ENCODE assay signal across 8 cellular contexts in the genomic region with DNA sequence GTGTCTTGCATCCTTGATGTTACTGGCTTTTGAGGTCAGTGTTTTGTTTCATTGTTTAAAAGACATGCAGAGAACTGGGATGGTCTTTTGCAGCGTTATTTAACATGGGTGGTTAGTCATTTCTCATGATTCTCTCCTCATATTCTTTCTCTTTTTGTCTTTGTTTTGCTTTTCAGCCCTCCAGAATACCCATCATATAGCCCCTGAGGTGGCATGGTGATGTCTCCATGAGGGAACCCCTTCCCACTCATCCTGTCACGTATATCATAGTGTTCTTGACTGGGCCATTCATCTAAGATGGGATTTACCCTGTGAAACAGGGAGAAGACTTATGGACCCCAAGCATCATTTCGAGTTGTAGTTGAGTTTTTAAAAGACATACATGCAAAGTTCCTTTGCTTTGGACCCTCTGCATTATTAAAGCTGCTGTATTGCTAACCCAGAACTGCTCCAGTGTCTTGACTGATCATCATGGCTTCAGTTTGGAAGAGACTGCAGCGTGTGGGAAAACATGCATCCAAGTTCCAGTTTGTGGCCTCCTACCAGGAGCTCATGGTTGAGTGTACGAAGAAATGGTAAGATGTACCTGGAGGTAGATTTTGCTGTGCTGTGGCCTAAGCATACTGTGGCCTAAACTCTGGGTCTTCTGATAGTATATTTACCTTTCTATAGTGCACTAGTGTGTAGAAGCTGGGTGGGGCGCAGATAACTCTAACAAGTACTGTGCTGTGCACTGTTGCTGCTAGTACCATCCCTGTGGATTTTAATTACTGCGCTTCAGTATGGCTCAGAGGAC. TPM values are rescaled to one million over a fixed set of nuclear protein-coding genes. Genes with fewer than 3 reads are reported as not detected.
DNase-seq lines count a peak whose midpoint lies in the region; ATAC-seq and TF ChIP-seq lines count a peak whose summit lies in the region.

No MANE protein-coding gene starts in this region.

- H3K4me2 ChIP-seq in OCI-LY3 (ENCODE audit: low read length): peak overlapping the region; percentile 92

- peaks cover 19% of the 10 kb centered on the region for H3K79me2 ChIP-seq in OCI-LY3 (ENCODE audit: low read length)

- H3K4me1 ChIP-seq in OCI-LY3 (ENCODE audit: low read length) (peaks cover 19% of the 10 kb centered on the region), rectal smooth muscle tissue (ENCODE audit: control insufficient read depth, insufficient read depth, low read length) (peaks cover 7% of the 10 kb centered on the region)

- TF ChIP-seq CTCF in GM12875 (IDR thresholded peaks at IDR 0.05; ENCODE audit: borderline replicate concordance, insufficient read depth, low read depth, low read length) (no peak), OCI-LY3 (IDR thresholded peaks at IDR 0.05; ENCODE audit: low read depth, low read length) (no peak), epithelial cell of proximal tubule (conservative IDR thresholded peaks at IDR 0.05; ENCODE audit: low read depth, low read length) (no peak)

- H3K9ac ChIP-seq in OCI-LY3 (ENCODE audit: low read length) (peak overlapping the region; percentile 80), rectal smooth muscle tissue (ENCODE audit: low read length) (no peak overlapping the region)

- H3K27ac ChIP-seq in OCI-LY3 (ENCODE audit: low read length) (no peak overlapping the region), rectal smooth muscle tissue (ENCODE audit: low read depth, low read length) (peak overlapping the region; percentile 80)

- no peak overlapping the region for H2AFZ ChIP-seq in OCI-LY3 (ENCODE audit: low read depth, low read length)

- DNase-seq in epithelial cell of proximal tubule (ENCODE audit: low read depth) (no peak), T-helper 9 cell (no peak), occipital lobe (lab: John Stamatoyannopoulos, UW) (no peak)

- no peaks in the 10 kb centered on the region for H4K20me1 ChIP-seq in OCI-LY3 (ENCODE audit: insufficient read depth, low read length)

- ATAC-seq in HG02763 (IDR thresholded peaks at IDR 0.05; ENCODE audit: unreplicated experiment) (no peak), GM19395 (IDR thresholded peaks at IDR 0.05; ENCODE audit: unreplicated experiment) (no peak)

- H3K27me3 ChIP-seq in OCI-LY3 (ENCODE audit: low read depth, low read length): no peaks in the 10 kb centered on the region
- no peaks in the 10 kb centered on the region for H3K27me3 ChIP-seq in rectal smooth muscle tissue (ENCODE audit: control insufficient read depth, insufficient read depth, low read length)

- peak overlapping the region; percentile 85 for H3K4me3 ChIP-seq in GM12875 (ENCODE audit: low read depth, low read length)
- H3K4me3 ChIP-seq in OCI-LY3 (ENCODE audit: low read length): peak overlapping the region; percentile 87
- peak overlapping the region; percentile 70 for H3K4me3 ChIP-seq in epithelial cell of proximal tubule (ENCODE audit: low read depth, low read length)
- H3K4me3 ChIP-seq in rectal smooth muscle tissue (ENCODE audit: low read length): peak overlapping the region; percentile 94

- H3K9me3 ChIP-seq in OCI-LY3 (ENCODE audit: insufficient read depth, low read length): no peaks in the 10 kb centered on the region

- peaks cover 35% of the 10 kb centered on the region for H3K36me3 ChIP-seq in OCI-LY3 (replicated peaks; ENCODE audit: low read depth, low read length)
- peaks cover 10% of the 10 kb centered on the region for H3K36me3 ChIP-seq in rectal smooth muscle tissue (ENCODE audit: control insufficient read depth, insufficient read depth, low read length)

RNA-seq across cellular contexts. Expression of a gene that starts 1.4 kb away (rescaled TPM):
- total RNA-seq in epithelial cell of proximal tubule (18.1 and 20.9 TPM in 2 replicates), occipital lobe (114 TPM)
